In the genomic region with DNA sequence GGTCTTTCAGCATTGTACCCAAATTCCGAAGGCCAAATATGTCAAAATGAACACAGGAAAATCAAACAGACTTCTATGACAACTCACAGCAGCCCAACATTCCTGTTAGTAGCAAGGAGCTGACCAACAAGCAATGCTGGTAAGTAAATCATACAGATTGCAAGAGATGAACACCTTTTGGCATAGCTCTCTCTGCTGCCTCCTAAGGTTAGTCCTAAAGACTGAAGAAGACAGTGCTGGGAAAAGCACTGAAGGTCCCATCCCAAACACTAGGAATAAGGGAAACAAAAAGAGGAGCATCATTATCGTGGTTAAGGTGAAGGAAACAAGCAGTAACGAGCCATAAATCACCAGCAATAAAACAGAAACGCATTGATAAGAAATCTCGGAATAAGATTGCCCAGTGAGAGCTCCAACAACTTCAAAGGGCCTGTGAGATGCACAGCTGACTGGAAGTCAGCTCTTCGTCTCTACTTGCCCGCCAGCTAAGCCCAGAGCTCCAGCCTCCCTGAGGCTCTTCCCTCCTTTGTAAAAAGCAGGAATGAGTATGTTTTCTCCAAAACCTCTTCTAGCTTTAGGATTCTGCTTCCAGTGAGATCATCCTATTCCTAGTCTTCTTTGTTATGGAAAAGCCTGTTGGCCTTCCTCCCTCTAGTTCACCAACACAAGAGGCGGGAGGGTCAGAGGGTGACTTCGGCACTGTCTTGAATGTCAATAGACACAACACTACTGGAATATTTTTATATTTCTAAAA, we compare ENCODE assay signal across 2 cellular contexts.
TF ChIP-seq lines count a peak whose summit lies in the region.

No MANE protein-coding gene starts in this region.

TF ChIP-seq in WTC11, 78 proteins besides CTCF, POLR2A, EP300 and RAD21:
- no peak for TF ChIP-seq NFE2L1 (CRISPR knock-in tag; IDR thresholded peaks at IDR 0.05)
TF ChIP-seq in WTC11: peak in this region for 0.

TF ChIP-seq in endothelial cell of umbilical vein, 7 proteins besides CTCF, POLR2A, EP300 and RAD21 (continued from another document):
- TF ChIP-seq, protein P1, sequence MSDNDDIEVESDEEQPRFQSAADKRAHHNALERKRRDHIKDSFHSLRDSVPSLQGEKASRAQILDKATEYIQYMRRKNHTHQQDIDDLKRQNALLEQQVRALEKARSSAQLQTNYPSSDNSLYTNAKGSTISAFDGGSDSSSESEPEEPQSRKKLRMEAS (IDR thresholded peaks at IDR 0.05; ENCODE audit: insufficient read depth, insufficient read length) = no peak
- TF ChIP-seq JUN (IDR thresholded peaks at IDR 0.05; ENCODE audit: borderline replicate concordance, insufficient read depth, insufficient read length, low read depth) (no peak), GATA2 (IDR thresholded peaks at IDR 0.05; ENCODE audit: insufficient read depth, insufficient read length, low read depth, low read length) (no peak), MYC (IDR thresholded peaks at IDR 0.05; ENCODE audit: low read depth, low read length) (no peak), POLR2AphosphoS5 (IDR thresholded peaks at IDR 0.05; ENCODE audit: insufficient read depth, low read depth, low read length) (no peak), EZH2 (IDR thresholded peaks at IDR 0.05; ENCODE audit: borderline replicate concordance, low read depth, low read length, severe bottlenecking) (no peak)
